In the genomic region with DNA sequence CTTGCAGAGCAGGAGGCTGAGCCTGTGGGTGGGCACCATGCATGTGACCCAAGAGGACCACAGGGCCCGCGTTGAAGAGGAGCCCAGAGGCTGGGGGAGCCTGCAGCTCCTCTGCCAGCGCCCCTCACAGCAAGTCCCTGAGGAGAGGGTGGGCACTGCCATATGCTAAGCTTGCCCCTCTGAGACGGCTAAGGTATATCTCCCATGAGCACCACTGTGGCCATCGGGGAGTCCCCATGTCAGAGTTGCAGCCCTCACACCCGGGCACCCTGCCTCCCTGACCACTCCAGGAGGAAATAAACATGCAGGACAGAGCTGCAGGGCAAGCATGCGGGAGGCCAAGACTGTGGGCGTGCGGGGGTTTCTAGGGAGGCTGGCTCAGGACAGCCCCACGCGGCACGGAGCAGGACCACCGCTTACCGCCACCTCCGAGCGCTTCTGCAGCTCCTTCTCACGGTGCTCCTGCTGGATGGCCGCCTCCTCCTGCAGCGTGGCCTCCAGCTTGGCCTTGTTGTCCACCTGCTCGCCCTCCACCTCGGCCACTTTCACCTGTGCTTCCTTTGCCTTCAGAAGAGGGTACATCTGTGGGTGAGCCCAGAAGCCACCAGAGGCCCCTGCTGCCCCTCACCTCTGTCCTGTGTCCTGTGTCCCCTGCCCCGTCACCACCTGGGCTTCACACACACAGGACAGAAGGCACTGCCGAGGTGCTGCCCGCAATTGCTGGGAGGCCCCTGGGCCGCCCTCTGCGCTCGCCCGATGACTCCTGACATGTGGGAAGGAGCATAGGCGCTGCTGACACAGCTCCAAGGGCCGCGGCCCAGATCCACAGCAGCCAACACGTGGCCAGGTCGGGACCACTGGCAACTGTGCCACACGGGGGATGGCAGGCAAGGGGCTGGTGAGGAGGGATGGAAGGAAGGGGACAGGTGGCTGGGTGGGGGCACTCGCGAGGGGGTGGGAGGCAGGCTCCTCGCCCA, we compare ENCODE assay signal across 33 cellular contexts.
"Had no signal": no experiment of that assay in that cellular context is flagged by ENCODE, and none has a peak within 500 bp of the region (broad histone marks: within the 10 kb centered on the region; RNA-seq: fewer than 3 reads in every experiment).

No MANE protein-coding gene starts in this region.

- ATAC-seq: activated CD4-positive, alpha-beta T cell treated with anti-CD3 and anti-CD28 coated beads for 36 hours; activated CD4-positive, CD25-positive, alpha-beta regulatory T cell treated with anti-CD3 and anti-CD28 coated beads, Interleukin-2, amount 50 U/mL, for 24 hours; activated CD8-positive, alpha-beta T cell treated with anti-CD3 and anti-CD28 coated beads, Interleukin-2, amount 10 ng/mL, durations not matched to agents 7 days and 5 days; activated naive CD4-positive, alpha-beta T cell treated with anti-CD3 and anti-CD28 coated beads, Interleukin-2, amount 50 U/mL, for 72 hours; activated T-cell treated with anti-CD3 and anti-CD28 coated beads, Interleukin-2, amount 50 U/mL, for 4 hours; PC-3; WTC11 had no signal

- H3K4me1 Mint-ChIP-seq: activated CD4-positive, alpha-beta T cell treated with anti-CD3 and anti-CD28 coated beads for 36 hours; activated CD4-positive, alpha-beta T cell treated with anti-CD3 and anti-CD28 coated beads, Interleukin-2, amount 10 ng/mL, durations not matched to agents 7 days and 5 days; brain; WTC11 had no signal

- H3K27me3 Mint-ChIP-seq: activated CD4-positive, alpha-beta T cell treated with anti-CD3 and anti-CD28 coated beads for 36 hours; activated CD4-positive, alpha-beta T cell treated with anti-CD3 and anti-CD28 coated beads, Interleukin-2, amount 10 ng/mL, durations not matched to agents 7 days and 5 days had no signal

- H3K36me3 Mint-ChIP-seq: activated naive CD4-positive, alpha-beta T cell treated with anti-CD3 and anti-CD28 coated beads, Interleukin-2, amount 50 U/mL, for 72 hours had no signal

- DNase-seq: activated CD4-positive, alpha-beta T cell treated with anti-CD3 and anti-CD28 coated beads for 36 hours; activated CD4-positive, alpha-beta T cell treated with anti-CD3 and anti-CD28 coated beads, Interleukin-2, amount 10 ng/mL, durations not matched to agents 7 days and 5 days; activated CD4-positive, alpha-beta T cell treated with anti-CD3 and anti-CD28 coated beads, Interleukin-2, amount 50 U/mL, for 48 hours; activated CD8-positive, alpha-beta T cell treated with anti-CD3 and anti-CD28 coated beads, Interleukin-2, amount 10 ng/mL, durations not matched to agents 7 days and 5 days; activated gamma-delta T cell treated with Interleukin-2 at 50 U/mL for 16 hours; activated naive CD4-positive, alpha-beta T cell treated with anti-CD3 and anti-CD28 coated beads for 36 hours; activated T-cell treated with anti-CD3 and anti-CD28 coated beads, Interleukin-2, amount 50 U/mL, for 4 hours; anterior cingulate cortex; central memory CD4-positive, alpha-beta T cell; Karpas-422; KBM-7; MV-4-11; NCI-H1092; NCI-H1436 treated with DMSO at 0.1 percent for 48 hours; NCI-H1694 treated with DMSO at 0.1 percent for 48 hours; NCI-H2029; NCI-H2107; NCI-H510A; NCI-H526; NCI-H748 treated with DMSO at 0.1 percent for 48 hours; NK-92 treated with Interleukin-12 subunit alpha and Interleukin-12 subunit beta, amount 100 ng/mL, for 24 hours; PC-3; Peyer's patch; RPMI8226; SHP77 treated with DMSO at 0.1 percent for 48 hours; SK-N-SH had no signal

- H3K4me3 Mint-ChIP-seq: activated CD4-positive, alpha-beta T cell treated with anti-CD3 and anti-CD28 coated beads for 36 hours; activated CD4-positive, alpha-beta T cell treated with anti-CD3 and anti-CD28 coated beads, Interleukin-2, amount 10 ng/mL, durations not matched to agents 7 days and 5 days; activated CD8-positive, alpha-beta T cell treated with anti-CD3 and anti-CD28 coated beads, Interleukin-2, amount 10 ng/mL, durations not matched to agents 7 days and 5 days; activated naive CD4-positive, alpha-beta T cell treated with anti-CD3 and anti-CD28 coated beads for 36 hours; activated T-cell treated with anti-CD3 and anti-CD28 coated beads, Interleukin-2, amount 50 U/mL, for 4 hours; activated T-helper 1 cell treated with anti-CD3 and anti-CD28 coated beads, Interleukin-12 subunit alpha, Interleukin-12 subunit beta, Interleukin-2, Interleukin-4 antibody, amounts not matched to agents 30 ng/mL and 10 ng/mL and 1 ng/mL, durations not matched to agents 14 hours and 24 hours and 36 hours; brain; T-helper 1 cell treated with Interleukin-12 subunit alpha and Interleukin-12 subunit beta and Interleukin-4 antibody, amounts not matched to agents 30 μg/mL and 1 μg/mL, for 36 hours; T-helper 2 cell treated with Interferon-gamma antibody and Interleukin-4, amounts not matched to agents 5 μg/mL and 100 μg/mL, for 36 hours; WTC11 had no signal

- H3K27ac Mint-ChIP-seq: activated CD4-positive, alpha-beta T cell treated with anti-CD3 and anti-CD28 coated beads for 36 hours; activated CD4-positive, alpha-beta T cell treated with anti-CD3 and anti-CD28 coated beads, Interleukin-2, amount 10 ng/mL, durations not matched to agents 7 days and 5 days; activated CD8-positive, alpha-beta T cell treated with anti-CD3 and anti-CD28 coated beads, Interleukin-2, amount 10 ng/mL, durations not matched to agents 7 days and 5 days; activated naive CD4-positive, alpha-beta T cell treated with anti-CD3 and anti-CD28 coated beads for 36 hours; activated naive CD4-positive, alpha-beta T cell treated with anti-CD3 and anti-CD28 coated beads, Interleukin-2, amount 50 U/mL, for 72 hours; activated T-helper 1 cell treated with anti-CD3 and anti-CD28 coated beads, Interleukin-12 subunit alpha, Interleukin-12 subunit beta, Interleukin-2, Interleukin-4 antibody, amounts not matched to agents 30 ng/mL and 10 ng/mL and 1 ng/mL, durations not matched to agents 14 hours and 24 hours and 36 hours; brain; T-helper 1 cell treated with Interleukin-12 subunit alpha and Interleukin-12 subunit beta and Interleukin-4 antibody, amounts not matched to agents 30 μg/mL and 1 μg/mL, for 36 hours; T-helper 2 cell treated with Interferon-gamma antibody and Interleukin-4, amounts not matched to agents 5 μg/mL and 100 μg/mL, for 36 hours; WTC11 had no signal

- H3K9me3 Mint-ChIP-seq: activated CD4-positive, alpha-beta T cell treated with anti-CD3 and anti-CD28 coated beads, Interleukin-2, amount 10 ng/mL, durations not matched to agents 7 days and 5 days; activated naive CD4-positive, alpha-beta T cell treated with anti-CD3 and anti-CD28 coated beads for 36 hours; activated naive CD4-positive, alpha-beta T cell treated with anti-CD3 and anti-CD28 coated beads, Interleukin-2, amount 50 U/mL, for 72 hours; activated T-cell treated with anti-CD3 and anti-CD28 coated beads, Interleukin-2, amount 50 U/mL, for 4 hours; activated T-helper 1 cell treated with anti-CD3 and anti-CD28 coated beads, Interleukin-12 subunit alpha, Interleukin-12 subunit beta, Interleukin-2, Interleukin-4 antibody, amounts not matched to agents 30 ng/mL and 10 ng/mL and 1 ng/mL, durations not matched to agents 14 hours and 24 hours and 36 hours; brain; T-helper 1 cell treated with Interleukin-12 subunit alpha and Interleukin-12 subunit beta and Interleukin-4 antibody, amounts not matched to agents 30 μg/mL and 1 μg/mL, for 36 hours; T-helper 2 cell treated with Interferon-gamma antibody and Interleukin-4, amounts not matched to agents 5 μg/mL and 100 μg/mL, for 36 hours; WTC11 had no signal
